In genomic region chr1:51956528-51957509, GRCh38 we compare ENCODE assay signal across 9 cellular contexts. TPM values are rescaled to one million over a fixed set of nuclear protein-coding genes. Genes with fewer than 3 reads are reported as not detected.
DNase-seq lines count a peak whose midpoint lies in the region; ATAC-seq and TF ChIP-seq lines count a peak whose summit lies in the region.
"Had no signal": no experiment of that assay in that cellular context is flagged by ENCODE, and none has a peak within 500 bp of the region (broad histone marks: within the 10 kb centered on the region; RNA-seq: fewer than 3 reads in every experiment).

No MANE protein-coding gene starts in this region.

- H4K8ac ChIP-seq in mesendoderm (ENCODE audit: low read depth, low read length) = no peak overlapping the region

- H3K4ac ChIP-seq in mesendoderm (ENCODE audit: low read depth, low read length) = no peak overlapping the region

- H2BK15ac ChIP-seq in mesendoderm (replicated peaks; ENCODE audit: low read depth) = peak overlapping the region; percentile 21

- DNase-seq in H7 (peak; percentile 28), NCI-H146 (lab: John Stamatoyannopoulos, UW) (peak; percentile 60), astrocyte of the spinal cord (ENCODE audit: low read depth, low spot score) (peak; percentile 38), mesendoderm (peak; percentile 50), Right ventricle myocardium superior (no peak), NCI-H1694 treated with DMSO at 0.1 percent for 48 hours (lab: John Stamatoyannopoulos, UW) (no peak)
- DNase-seq: nucleus accumbens had no signal

- H3K36me3 ChIP-seq in H7 (replicated peaks; ENCODE audit: control insufficient read depth, insufficient read depth, low read length) = peaks cover 3% of the 10 kb centered on the region
- no peaks in the 10 kb centered on the region for H3K36me3 ChIP-seq in mesendoderm (ENCODE audit: control insufficient read depth, insufficient read depth, low read length)

- no CpG with 5 or more reads among the region's 8 CpGs for WGBS in mesendoderm (ENCODE audit: extremely low coverage, insufficient coverage, low lambda C conversion rate)

- no peak overlapping the region for H2BK5ac ChIP-seq in mesendoderm (ENCODE audit: low read length)

- H3K23ac ChIP-seq in mesendoderm (ENCODE audit: low read length) = no peak overlapping the region

- peak overlapping the region; percentile 1 for H3K9ac ChIP-seq in mesendoderm (ENCODE audit: low read length)

- intact Hi-C loops in Right ventricle myocardium superior (cut with DNase I) = no loop called here

- H3K4me2 ChIP-seq in mesendoderm (ENCODE audit: low read length) = no peak overlapping the region

- peak overlapping the region; percentile 18 for H3K56ac ChIP-seq in mesendoderm (ENCODE audit: low read length)

- peaks cover 2% of the 10 kb centered on the region for H3K79me1 ChIP-seq in mesendoderm (ENCODE audit: low read length)

- no peak overlapping the region for H4K5ac ChIP-seq in mesendoderm (ENCODE audit: low read length)

- H3K27me3 ChIP-seq in H7 (ENCODE audit: control insufficient read depth, insufficient read depth, low read length) (no peaks in the 10 kb centered on the region), mesendoderm (ENCODE audit: insufficient read depth, low read length, poor library complexity) (no peaks in the 10 kb centered on the region)

- no peak overlapping the region for H3K27ac ChIP-seq in mesendoderm (ENCODE audit: low read depth, low read length)

- peaks cover 25% of the 10 kb centered on the region for H3K4me1 ChIP-seq in mesendoderm (ENCODE audit: control insufficient read depth, low read depth, low read length)

- in situ Hi-C loops in astrocyte of the spinal cord (cut with HindIII; ENCODE audit: low sequenced_read_pairs) = no loop called here

- no peak overlapping the region for H2BK120ac ChIP-seq in mesendoderm (ENCODE audit: low read depth, low read length)

- H3K18ac ChIP-seq in mesendoderm (ENCODE audit: low read length) = peak overlapping the region; percentile 40

- no peak for ATAC-seq in Right ventricle myocardium superior (ENCODE audit: poor library complexity)
- ATAC-seq in HG03469 (IDR thresholded peaks at IDR 0.05; ENCODE audit: unreplicated experiment) = no peak

- H2AK5ac ChIP-seq in mesendoderm (ENCODE audit: low read length) = peak overlapping the region; percentile 7

- no peak for TF ChIP-seq CTCF in astrocyte of the spinal cord (IDR thresholded peaks at IDR 0.05; ENCODE audit: low read depth, low read length)

- H3K79me2 ChIP-seq in mesendoderm (ENCODE audit: control insufficient read depth, insufficient read depth, low read length) = no peaks in the 10 kb centered on the region

- H3K4me3 ChIP-seq in H7 (ENCODE audit: insufficient read depth, low read depth, low read length) = no peak overlapping the region
- H3K4me3 ChIP-seq in astrocyte of the spinal cord (ENCODE audit: low read depth, low read length) = no peak overlapping the region
- H3K4me3 ChIP-seq in mesendoderm (ENCODE audit: low read length) = no peak overlapping the region

RNA-seq across cellular contexts. Expression of gene RAB3B, which starts 33.7 kb away (rescaled TPM):
- total RNA-seq in H7 (2014; rRNA removed; shearing (Covaris generic)) = 22.4 and 29.6 TPM in 2 replicates
- 10.5 TPM for polyA plus RNA-seq in mesendoderm (2013, experiment 1 of 2)
- 10.4 TPM for polyA plus RNA-seq in mesendoderm (2013, experiment 2 of 2)
- total RNA-seq in Right ventricle myocardium superior = not detected
- total RNA-seq: cardiac septum had no signal

Comparison
In these comparisons a context has a peak if more than half of its experiments do, and no peak if none do; other contexts are left out.
1. DNase-seq: peak in H7 (single experiment), NCI-H146 (single experiment), astrocyte of the spinal cord (single experiment) and mesendoderm (single experiment); none in Right ventricle myocardium superior (single experiment) and NCI-H1694 treated with DMSO at 0.1 percent for 48 hours (single experiment).
2. RNA of gene RAB3B, which starts 33.7 kb away (total RNA-seq): 22.4 to 29.6 TPM in H7; not detected in Right ventricle myocardium superior (single experiment); every median in the first group is over 10 times any median in the second.